10 cellular contexts compared by ENCODE assay signal in genomic region chr1:26237230-26237966, GRCh38. TPM values are rescaled to one million over a fixed set of nuclear protein-coding genes. Genes with fewer than 3 reads are reported as not detected.
DNase-seq lines count a peak whose midpoint lies in the region; ATAC-seq, FAIRE-seq and TF ChIP-seq lines count a peak whose summit lies in the region.
"Had no signal": no experiment of that assay in that cellular context is flagged by ENCODE, and none has a peak within 500 bp of the region (broad histone marks: within the 10 kb centered on the region; RNA-seq: fewer than 3 reads in every experiment).

No MANE protein-coding gene starts in this region.

- peak; percentile 48 for FAIRE-seq in HTR-8/SVneo (lab: Jason Lieb, UNC)
- peak; percentile 34 for FAIRE-seq in keratinocyte (lab: Jason Lieb, UNC)

- H3K27ac Mint-ChIP-seq in stimulated activated naive B cell treated with anti-CD40 and anti-IgM and Interleukin-4, amounts not matched to agents 10 μg/mL and 1 μg/mL and 100 μg/mL, for 72 hours, result no peak overlapping the region

- peaks cover 9 to 11% of the 10 kb centered on the region in 2 donors for H3K36me3 Mint-ChIP-seq in stimulated activated naive B cell treated with anti-CD40 and anti-IgM and Interleukin-4, amounts not matched to agents 10 μg/mL and 1 μg/mL and 100 μg/mL, for 72 hours

- DNase-seq in DMS53 treated with DMSO at 0.1 percent for 48 hours (lab: John Stamatoyannopoulos, UW; ENCODE audit: unreplicated experiment), result peak; percentile 22
- no peak for DNase-seq in HTR-8/SVneo (ENCODE audit: insufficient read length, low spot score)
- DNase-seq in keratinocyte (ENCODE audit: low read depth, low spot score), result no peak
- no peak for DNase-seq in left lung
- DNase-seq in activated CD4-positive, alpha-beta T cell treated with anti-CD3 and anti-CD28 coated beads, Interleukin-2, amount 50 U/mL, for 4 hours, result no peak
- no peak for DNase-seq in stimulated activated naive B cell treated with anti-CD40 and anti-IgM and Interleukin-4, amounts not matched to agents 10 μg/mL and 1 μg/mL and 100 μg/mL, for 72 hours
- DNase-seq: retina had no signal

- H3K27me3 Mint-ChIP-seq in stimulated activated naive B cell treated with anti-CD40 and anti-IgM and Interleukin-4, amounts not matched to agents 10 μg/mL and 1 μg/mL and 100 μg/mL, for 72 hours, result no peaks in the 10 kb centered on the region

- no peaks in the 10 kb centered on the region for H4K20me1 ChIP-seq in keratinocyte (ENCODE audit: control insufficient read depth, extremely low read depth, insufficient read depth, low read length)

- peak overlapping the region; percentile 55 for H3K4me2 ChIP-seq in keratinocyte (ENCODE audit: control insufficient read depth, extremely low read depth, insufficient read depth, low read depth, low read length)

- ATAC-seq in esophagus mucosa, result no peak
- no peak for ATAC-seq in left lung
- no peak for ATAC-seq in stimulated activated naive B cell treated with anti-CD40 and anti-IgM and Interleukin-4, amounts not matched to agents 10 μg/mL and 1 μg/mL and 100 μg/mL, for 72 hours (replicated peaks)

- no peaks in the 10 kb centered on the region for H3K9me1 ChIP-seq in keratinocyte (ENCODE audit: control insufficient read depth, extremely low read depth, insufficient read depth, low read length)

- no peak overlapping the region for H3K9ac ChIP-seq in keratinocyte (ENCODE audit: control insufficient read depth, extremely low read depth, insufficient read depth, low read length)

- no peaks in the 10 kb centered on the region for H3K9me3 Mint-ChIP-seq in stimulated activated naive B cell treated with anti-CD40 and anti-IgM and Interleukin-4, amounts not matched to agents 10 μg/mL and 1 μg/mL and 100 μg/mL, for 72 hours

- H3K9me3 ChIP-seq in keratinocyte (ENCODE audit: control insufficient read depth, low read depth, low read length) (no peaks in the 10 kb centered on the region), left lung (no peaks in the 10 kb centered on the region)
- H3K9me3 ChIP-seq: thoracic aorta had no signal

- H3K4me3 Mint-ChIP-seq in stimulated activated naive B cell treated with anti-CD40 and anti-IgM and Interleukin-4, amounts not matched to agents 10 μg/mL and 1 μg/mL and 100 μg/mL, for 72 hours, result no peak overlapping the region

- H2AFZ ChIP-seq in keratinocyte (ENCODE audit: control insufficient read depth, low read length), result peak overlapping the region; percentile 54

- dilution Hi-C loops in keratinocyte (cut with MboI; ENCODE audit: extremely low pct_ligation_motif_present, low sequenced_read_pairs), result no loop called here

- TF ChIP-seq CTCF in WI38 (IDR thresholded peaks at IDR 0.05; ENCODE audit: low read depth, low read length) (no peak), keratinocyte (optimal IDR thresholded peaks at IDR 0.05 in 1 of 3, IDR thresholded peaks at IDR 0.05 in 1 of 3, conservative IDR thresholded peaks at IDR 0.05 in 1 of 3; ENCODE audit: extremely low read depth in 1 of 3, insufficient read depth in 2 of 3, low read length in 3 of 3) (no peak), left lung (IDR thresholded peaks at IDR 0.05) (no peak)

- peaks cover 19 to 38% of the 10 kb centered on the region in 2 donors for H3K4me1 Mint-ChIP-seq in stimulated activated naive B cell treated with anti-CD40 and anti-IgM and Interleukin-4, amounts not matched to agents 10 μg/mL and 1 μg/mL and 100 μg/mL, for 72 hours

- H3K79me2 ChIP-seq in keratinocyte (ENCODE audit: control insufficient read depth, insufficient read depth, low read length), result peaks cover 65% of the 10 kb centered on the region

- H3K36me3 ChIP-seq in keratinocyte (ENCODE audit: control insufficient read depth in 2 of 2, extremely low read depth in 1 of 2, insufficient read depth in 2 of 2, low read length in 2 of 2) (peaks cover 0 to 4% of the 10 kb centered on the region in 2 experiments), left lung (peaks cover 0 to 3% of the 10 kb centered on the region in 2 donors)
- H3K36me3 ChIP-seq: thoracic aorta had no signal

- H3K27me3 ChIP-seq in keratinocyte (ENCODE audit: control insufficient read depth, extremely low read depth, insufficient read depth, low read length), result no peaks in the 10 kb centered on the region
- no peaks in the 10 kb centered on the region for H3K27me3 ChIP-seq in left lung

- peaks cover 21% of the 10 kb centered on the region for H3K4me1 ChIP-seq in keratinocyte (ENCODE audit: control insufficient read depth, extremely low read depth, insufficient read depth, low read length)
- H3K4me1 ChIP-seq in left lung, result peaks cover 5 to 28% of the 10 kb centered on the region in 2 donors

- intact Hi-C loops in left lung (cut with DNase I), result no loop called here

- 0 out of 2 replicates have a peak overlapping the region, but pooled peaks have one; percentile 9 for H3K4me3 ChIP-seq in WI38 (ENCODE audit: low read depth, low read length)
- H3K4me3 ChIP-seq in keratinocyte (ENCODE audit: control insufficient read depth in 2 of 3, extremely low read depth in 1 of 3, insufficient read depth in 2 of 3, low read depth in 1 of 3, low read length in 3 of 3), result peak overlapping the region in 1 of 3 experiments; percentile 30
- H3K4me3 ChIP-seq in left lung, result no peak overlapping the region
- H3K4me3 ChIP-seq: thoracic aorta had no signal

- H3K27ac ChIP-seq in keratinocyte (ENCODE audit: control insufficient read depth, insufficient read depth, low read length) (peak overlapping the region; percentile 55), left lung (peak overlapping the region in 1 of 2 donors; percentile 34)
- H3K27ac ChIP-seq: thoracic aorta had no signal

RNA-seq across cellular contexts. Expression of gene CEP85, which starts 3.4 kb away (rescaled TPM):
- 14.8 to 17.0 TPM (median 15.4 TPM) in 3 replicates for polyA plus RNA-seq in keratinocyte
- 3.7 TPM for polyA plus RNA-seq in keratinocyte (2011; ENCODE audit: low read depth)
- polyA plus RNA-seq in keratinocyte (2011; cell fraction: cytosol; rRNA removed), result 7.2 and 9.6 TPM in 2 replicates
- 31.8 and 34.8 TPM in 2 replicates for polyA plus RNA-seq in keratinocyte (2011; cell fraction: nucleus; rRNA removed)
- 5.4 and 8.1 TPM in 2 replicates for polyA plus RNA-seq in keratinocyte (2012; ENCODE audit: low replicate concordance)
- 10.2 to 19.9 TPM (median 16.7 TPM) in 3 replicates for polyA minus RNA-seq in keratinocyte
- 6.9 TPM for polyA minus RNA-seq in keratinocyte (2011; cell fraction: cytosol; rRNA and poly(A)+ RNA removed)
- polyA minus RNA-seq in keratinocyte (2011; cell fraction: nucleus; rRNA and poly(A)+ RNA removed), result 12.9 and 16.5 TPM in 2 replicates
- total RNA-seq in esophagus mucosa (8.7 TPM), left lung (10 to 100 TPM; 12.1 to 13.6 TPM)

RNA-seq across cellular contexts. Expression of gene SH3BGRL3, which starts 42.5 kb away (rescaled TPM):
- polyA plus RNA-seq in keratinocyte, result 175 to 234 TPM (median 196 TPM) in 3 replicates
- polyA plus RNA-seq in keratinocyte (2011; ENCODE audit: low read depth), result 246 TPM
- 423 and 444 TPM in 2 replicates for polyA plus RNA-seq in keratinocyte (2011; cell fraction: cytosol; rRNA removed)
- 84.2 and 96.0 TPM in 2 replicates for polyA plus RNA-seq in keratinocyte (2011; cell fraction: nucleus; rRNA removed)
- polyA plus RNA-seq in keratinocyte (2012; ENCODE audit: low replicate concordance), result 453 and 651 TPM in 2 replicates
- polyA minus RNA-seq in keratinocyte, result 286 to 540 TPM (median 528 TPM) in 3 replicates
- polyA minus RNA-seq in keratinocyte (2011; cell fraction: cytosol; rRNA and poly(A)+ RNA removed), result 456 TPM
- 61.4 and 74.5 TPM in 2 replicates for polyA minus RNA-seq in keratinocyte (2011; cell fraction: nucleus; rRNA and poly(A)+ RNA removed)
- total RNA-seq in esophagus mucosa, result 242 TPM
- total RNA-seq in left lung, result 100 to 1,000 TPM; 210 to 347 TPM

RNA-seq across cellular contexts. Expression of gene CATSPER4, which starts 47.0 kb away (rescaled TPM):
- 0.04 to 0.06 TPM in 2 of 3 replicates, not detected in the other for polyA plus RNA-seq in keratinocyte
- polyA plus RNA-seq in keratinocyte (2011; ENCODE audit: low read depth), result 0.27 TPM
- polyA plus RNA-seq in keratinocyte (2011; cell fraction: cytosol; rRNA removed), result not detected in 2 replicates
- polyA plus RNA-seq in keratinocyte (2011; cell fraction: nucleus; rRNA removed), result 0.11 TPM in 1 of 2 replicates, not detected in the other
- polyA plus RNA-seq in keratinocyte (2012; ENCODE audit: low replicate concordance), result 0.10 TPM in 1 of 2 replicates, not detected in the other
- polyA minus RNA-seq in keratinocyte, result not detected in 3 replicates
- not detected for polyA minus RNA-seq in keratinocyte (2011; cell fraction: cytosol; rRNA and poly(A)+ RNA removed)
- not detected in 2 replicates for polyA minus RNA-seq in keratinocyte (2011; cell fraction: nucleus; rRNA and poly(A)+ RNA removed)
- not detected for total RNA-seq in esophagus mucosa
- total RNA-seq in left lung, result not detected
- total RNA-seq: thoracic aorta had no signal
